15 cellular contexts compared by ENCODE assay signal in genomic region chr1:119046429-119047039, GRCh38. TPM values are rescaled to one million over a fixed set of nuclear protein-coding genes. Genes with fewer than 3 reads are reported as not detected.
DNase-seq lines count a peak whose midpoint lies in the region; TF ChIP-seq lines count a peak whose summit lies in the region.
"Had no signal": no experiment of that assay in that cellular context is flagged by ENCODE, and none has a peak within 500 bp of the region (broad histone marks: within the 10 kb centered on the region; RNA-seq: fewer than 3 reads in every experiment).

No MANE protein-coding gene starts in this region.

- TF ChIP-seq POLR2A in esophagus squamous epithelium (IDR thresholded peaks at IDR 0.05) (no peak), transverse colon (IDR thresholded peaks at IDR 0.05) (no peak)

- no peak for TF ChIP-seq EP300 in transverse colon (IDR thresholded peaks at IDR 0.05; ENCODE audit: low read depth)

- H3K4me1 ChIP-seq in esophagus squamous epithelium (peaks cover 0 to 30% (median 0%) of the 10 kb centered on the region in 3 donors), muscle layer of duodenum (ENCODE audit: control insufficient read depth in 1 of 2, insufficient read depth in 2 of 2, low read length in 2 of 2) (no peaks in the 10 kb centered on the region), transverse colon (peaks cover 0 to 4% (median 0%) of the 10 kb centered on the region in 4 donors), trophoblast cell (ENCODE audit: control insufficient read depth in 1 of 2, insufficient read depth in 2 of 2, low read length in 2 of 2) (no peaks in the 10 kb centered on the region)

- H4K12ac ChIP-seq in trophoblast cell (ENCODE audit: low read depth, low read length): no peak overlapping the region

- H3K14ac ChIP-seq in trophoblast cell (ENCODE audit: low read length): no peak overlapping the region

- H3K36me3 Mint-ChIP-seq in osteocyte (ENCODE audit: unreplicated experiment): peaks cover 4% of the 10 kb centered on the region

- DNase-seq in RWPE1 (ENCODE audit: low spot score): peak; percentile 9
- no peak for DNase-seq in esophagus squamous epithelium (lab: John Stamatoyannopoulos, UW)
- DNase-seq in transverse colon: no peak
- no peak for DNase-seq in EL
- no peak for DNase-seq in GM13977 (ENCODE audit: low spot score)
- no peak for DNase-seq in trophoblast cell
- DNase-seq in osteocyte (ENCODE audit: extremely low spot score, unreplicated experiment): no peak
- DNase-seq: activated CD4-positive, alpha-beta memory T cell treated with anti-CD3 and anti-CD28 coated beads, Interleukin-2, amount 10 ng/mL, durations not matched to agents 7 days and 5 days; effector memory CD4-positive, alpha-beta T cell; naive thymus-derived CD8-positive, alpha-beta T cell; NCI-H2081 treated with DMSO at 0.1 percent for 48 hours; OCI-M1 had no signal

- H3K79me2 ChIP-seq in trophoblast cell (ENCODE audit: control insufficient read depth, insufficient read depth, low read length, poor library complexity): no peaks in the 10 kb centered on the region

- H3K9ac ChIP-seq in trophoblast cell (ENCODE audit: low read length): no peak overlapping the region

- H2BK12ac ChIP-seq in trophoblast cell (ENCODE audit: low read length): no peak overlapping the region

- in situ Hi-C loops in transverse colon (cut with MboI; ENCODE audit: low pct_ligation_motif_present in 1 of 4, low pct_unique_long_range_greater_than_20kb in 1 of 4, low sequenced_read_pairs in 3 of 4) (no loop called here), GM13977 (cut with MboI; ENCODE audit: low pct_unique_long_range_greater_than_20kb, low sequenced_read_pairs, unreplicated experiment) (no loop called here)

- H3K4me2 ChIP-seq in trophoblast cell (ENCODE audit: low read length): no peak overlapping the region

- no peak overlapping the region for H3K27ac Mint-ChIP-seq in osteocyte (ENCODE audit: unreplicated experiment)
- H3K27ac Mint-ChIP-seq: activated CD4-positive, alpha-beta memory T cell treated with anti-CD3 and anti-CD28 coated beads, Interleukin-2, amount 10 ng/mL, durations not matched to agents 7 days and 5 days; activated naive CD4-positive, alpha-beta T cell treated with anti-CD3 and anti-CD28 coated beads, Interleukin-2, amount 50 U/mL, for 24 hours; stimulated activated effector memory CD8-positive, alpha-beta T cell treated with anti-CD3 and anti-CD28 coated beads, Interleukin-12 subunit alpha, Interleukin-12 subunit beta, amount 100 ng/mL, for 72 hours had no signal

- H2BK120ac ChIP-seq in trophoblast cell (ENCODE audit: insufficient read depth, low read length, poor library complexity): no peak overlapping the region

- no peak overlapping the region for H4K91ac ChIP-seq in trophoblast cell (ENCODE audit: low read depth, low read length)

- POLR2A ChIA-PET in RWPE1 (lab: Yijun Ruan, JAX; ENCODE audit: low non-redundant PET): no interaction called here

- H3K27me3 ChIP-seq in esophagus squamous epithelium (no peaks in the 10 kb centered on the region), muscle layer of duodenum (ENCODE audit: low read depth, low read length) (no peaks in the 10 kb centered on the region), transverse colon (no peaks in the 10 kb centered on the region), trophoblast cell (ENCODE audit: insufficient read depth, low read length) (no peaks in the 10 kb centered on the region)

- 37 to 41% methylated on average over 9 of the region's 9 CpGs for WGBS in esophagus squamous epithelium, 2 donors
- WGBS in transverse colon (ENCODE audit: low coverage in 1 of 2), 2 donors: 80 to 83% methylated on average over 5 to 9 of the region's 9 CpGs
- no CpG with 5 or more reads among the region's 9 CpGs for WGBS in trophoblast cell (ENCODE audit: extremely low coverage, insufficient coverage, insufficient read length)

- H3K23ac ChIP-seq in trophoblast cell (ENCODE audit: low read length): no peak overlapping the region

- no peak overlapping the region for H4K8ac ChIP-seq in trophoblast cell (ENCODE audit: low read depth, low read length)

- H2BK5ac ChIP-seq in trophoblast cell (ENCODE audit: low read depth, low read length, poor library complexity): no peak overlapping the region

- H2AK5ac ChIP-seq in trophoblast cell (ENCODE audit: low read length): no peak overlapping the region

- CTCF ChIA-PET in RWPE1 (lab: Yijun Ruan, JAX): interaction anchor here (0.7 kb wide), 1 partner anchor 675 kb away, joined by 3 read pairs; no protein-coding TSS in a partner anchor

- H3K9me3 ChIP-seq in esophagus squamous epithelium: no peaks in the 10 kb centered on the region
- no peaks in the 10 kb centered on the region for H3K9me3 ChIP-seq in muscle layer of duodenum (ENCODE audit: control insufficient read depth in 1 of 2, low read length in 2 of 2)
- no peaks in the 10 kb centered on the region for H3K9me3 ChIP-seq in transverse colon
- H3K9me3 ChIP-seq in trophoblast cell (ENCODE audit: insufficient read depth, low read depth, low read length): no peaks in the 10 kb centered on the region

- H3K36me3 ChIP-seq in esophagus squamous epithelium: peaks cover 0 to 18% (median 0%) of the 10 kb centered on the region in 3 donors
- H3K36me3 ChIP-seq in muscle layer of duodenum (ENCODE audit: control insufficient read depth in 1 of 2, insufficient read depth in 2 of 2, low read length in 2 of 2): peaks cover 3 to 17% of the 10 kb centered on the region in 2 donors
- no peaks in the 10 kb centered on the region for H3K36me3 ChIP-seq in transverse colon
- H3K36me3 ChIP-seq in trophoblast cell (ENCODE audit: control insufficient read depth in 1 of 2, insufficient read depth in 2 of 2, low read length in 2 of 2): no peaks in the 10 kb centered on the region

- TF ChIP-seq CTCF in RWPE1 (conservative IDR thresholded peaks at IDR 0.05; ENCODE audit: low read depth) (no peak), esophagus squamous epithelium (IDR thresholded peaks at IDR 0.05) (no peak), transverse colon (IDR thresholded peaks at IDR 0.05) (no peak), GM13977 (IDR thresholded peaks at IDR 0.05; ENCODE audit: extremely low read depth, insufficient read depth, missing control alignments) (no peak), osteocyte (IDR thresholded peaks at IDR 0.05) (no peak)

- H3K18ac ChIP-seq in trophoblast cell (ENCODE audit: low read length): no peak overlapping the region

- H3K4me3 ChIP-seq in esophagus squamous epithelium (no peak overlapping the region), muscle layer of duodenum (ENCODE audit: low read depth in 1 of 2, low read length in 2 of 2) (no peak overlapping the region), transverse colon (no peak overlapping the region), trophoblast cell (ENCODE audit: low read depth, low read length) (no peak overlapping the region)

- no peaks in the 10 kb centered on the region for H3K9me3 Mint-ChIP-seq in osteocyte (ENCODE audit: unreplicated experiment)
- H3K9me3 Mint-ChIP-seq: activated CD4-positive, alpha-beta memory T cell treated with anti-CD3 and anti-CD28 coated beads, Interleukin-2, amount 10 ng/mL, durations not matched to agents 7 days and 5 days had no signal

- H3K27ac ChIP-seq in RWPE1: peak overlapping the region; percentile 63
- H3K27ac ChIP-seq in esophagus squamous epithelium: peak overlapping the region in 3 of 4 donors; percentile 31 to 81 (median 69)
- H3K27ac ChIP-seq in muscle layer of duodenum (ENCODE audit: low read length): peak overlapping the region; percentile 41
- peak overlapping the region in 3 of 4 donors; percentile 15 to 30 (median 26) for H3K27ac ChIP-seq in transverse colon
- no peak overlapping the region for H3K27ac ChIP-seq in trophoblast cell (ENCODE audit: low read depth, low read length)

- no peaks in the 10 kb centered on the region for H3K4me1 Mint-ChIP-seq in osteocyte (ENCODE audit: unreplicated experiment)
- H3K4me1 Mint-ChIP-seq: activated CD4-positive, alpha-beta memory T cell treated with anti-CD3 and anti-CD28 coated beads, Interleukin-2, amount 10 ng/mL, durations not matched to agents 7 days and 5 days; activated naive CD4-positive, alpha-beta T cell treated with anti-CD3 and anti-CD28 coated beads, Interleukin-2, amount 50 U/mL, for 24 hours; naive thymus-derived CD8-positive, alpha-beta T cell; stimulated activated effector memory CD8-positive, alpha-beta T cell treated with anti-CD3 and anti-CD28 coated beads, Interleukin-12 subunit alpha, Interleukin-12 subunit beta, amount 100 ng/mL, for 72 hours had no signal

- no peaks in the 10 kb centered on the region for H3K27me3 Mint-ChIP-seq in osteocyte (ENCODE audit: unreplicated experiment)
- H3K27me3 Mint-ChIP-seq: activated CD4-positive, alpha-beta memory T cell treated with anti-CD3 and anti-CD28 coated beads, Interleukin-2, amount 10 ng/mL, durations not matched to agents 7 days and 5 days; activated naive CD4-positive, alpha-beta T cell treated with anti-CD3 and anti-CD28 coated beads, Interleukin-2, amount 50 U/mL, for 24 hours; naive thymus-derived CD8-positive, alpha-beta T cell had no signal

- H2AFZ ChIP-seq in trophoblast cell (ENCODE audit: insufficient read depth, low read length, poor library complexity): no peak overlapping the region

- H3K4ac ChIP-seq in trophoblast cell (ENCODE audit: low read depth, low read length): no peak overlapping the region

- intact Hi-C loops in esophagus squamous epithelium (cut with DNase I) (no loop called here), transverse colon (cut with DNase I; ENCODE audit: low total_unique reads) (no loop called here)

- H3K4me3 Mint-ChIP-seq in osteocyte (ENCODE audit: unreplicated experiment): no peak overlapping the region
- H3K4me3 Mint-ChIP-seq: activated CD4-positive, alpha-beta memory T cell treated with anti-CD3 and anti-CD28 coated beads, Interleukin-2, amount 10 ng/mL, durations not matched to agents 7 days and 5 days; activated naive CD4-positive, alpha-beta T cell treated with anti-CD3 and anti-CD28 coated beads, Interleukin-2, amount 50 U/mL, for 24 hours; naive thymus-derived CD8-positive, alpha-beta T cell; stimulated activated effector memory CD8-positive, alpha-beta T cell treated with anti-CD3 and anti-CD28 coated beads, Interleukin-12 subunit alpha, Interleukin-12 subunit beta, amount 100 ng/mL, for 72 hours had no signal

- no peaks in the 10 kb centered on the region for H3K79me1 ChIP-seq in trophoblast cell (ENCODE audit: low read length)

RNA-seq across cellular contexts. Expression of gene TBX15, which starts 58.4 kb away (rescaled TPM):
- total RNA-seq in esophagus squamous epithelium (under 1 TPM in 2 of 4 donors, not detected in 2; 0.15 to 0.19 TPM), transverse colon (under 1 TPM in 2 of 4 donors, not detected in 2; 0.14 to 0.32 TPM), osteocyte (3.1 and 4.3 TPM in 2 replicates)
- 0.83 and 1.0 TPM in 2 replicates for polyA plus RNA-seq in trophoblast cell (2013)
- total RNA-seq: activated CD4-positive, alpha-beta memory T cell treated with anti-CD3 and anti-CD28 coated beads, Interleukin-2, amount 10 ng/mL, durations not matched to agents 7 days and 5 days; naive thymus-derived CD8-positive, alpha-beta T cell had no signal
- polyA plus RNA-seq: naive thymus-derived CD8-positive, alpha-beta T cell had no signal
